ENCODE assay signal across 25 cellular contexts in genomic region chr1:145887631-145888030, GRCh38. TPM values are rescaled to one million over a fixed set of nuclear protein-coding genes. Genes with fewer than 3 reads are reported as not detected.
A peak's percentile ranks its signal among the peaks of the same experiment; 100 is the strongest.
DNase-seq lines count a peak whose midpoint lies in the region; ATAC-seq, FAIRE-seq and TF ChIP-seq lines count a peak whose summit lies in the region.
"Had no signal": no experiment of that assay in that cellular context is flagged by ENCODE, and none has a peak within 500 bp of the region (broad histone marks: within the 10 kb centered on the region; RNA-seq: fewer than 3 reads in every experiment).

No MANE protein-coding gene starts in this region.

- CTCF ChIA-PET in HepG2 (lab: Yijun Ruan, JAX; ENCODE audit: low intra/inter-chr PET ratio, low total read pairs), result no interaction called here
- CTCF ChIA-PET in T-cell (lab: Charles Lee), result interaction anchor here in 1 of 2 donors (0.7 kb wide), 1 partner anchor 104 kb away, joined by 3 read pairs; no protein-coding TSS in a partner anchor

- TF ChIP-seq CTCF in HepG2 (CRISPR knock-in tag; IDR thresholded peaks at IDR 0.05), result no peak
- no peak for TF ChIP-seq CTCF in right lobe of liver (IDR thresholded peaks at IDR 0.05)
- TF ChIP-seq CTCF in type B pancreatic cell (conservative IDR thresholded peaks at IDR 0.05), result no peak
- no peak for TF ChIP-seq CTCF in right atrium auricular region (IDR thresholded peaks at IDR 0.05)

- peak overlapping the region in 2 of 3 donors; percentile 17 to 73 for H3K4me3 Mint-ChIP-seq in T-cell
- peak overlapping the region; percentile 40 for H3K4me3 Mint-ChIP-seq in type B pancreatic cell
- H3K4me3 Mint-ChIP-seq in effector memory CD8-positive, alpha-beta T cell, result peak overlapping the region in 1 of 2 donors; percentile 33

- POLR2A ChIA-PET in HepG2 (lab: Yijun Ruan, JAX), result interaction anchor here (1.3 to 3.8 kb wide), 3 partner anchors 28 to 42 kb away, joined by 3 to 14 read pairs (median 7); partner anchors contain the start of genes NUDT17, PIAS3 and RBM8A
- POLR2A ChIA-PET in T-cell (lab: Charles Lee), result no interaction called here

- peaks cover 12 to 20% (median 16%) of the 10 kb centered on the region in 3 donors for H3K4me1 Mint-ChIP-seq in T-cell
- peaks cover 19% of the 10 kb centered on the region for H3K4me1 Mint-ChIP-seq in type B pancreatic cell (ENCODE audit: unreplicated experiment)
- peaks cover 11 to 16% of the 10 kb centered on the region in 2 donors for H3K4me1 Mint-ChIP-seq in effector memory CD8-positive, alpha-beta T cell (ENCODE audit: low read depth in 2 of 2)

- in situ Hi-C loops in HepG2 (cut with HindIII; ENCODE audit: extremely low pct_ligation_motif_present, low pct_unique_long_range_greater_than_20kb), result loop anchor here (5.0 to 10.0 kb wide), 2 partner anchors 40 to 117 kb away; partner anchors contain the start of gene RBM8A

- H4K20me1 ChIP-seq in HepG2 (ENCODE audit: insufficient read depth, low read length), result no peaks in the 10 kb centered on the region

- TF ChIP-seq EP300 in HepG2 (IDR thresholded peaks at IDR 0.05; ENCODE audit: low read depth in 2 of 2, low read length in 2 of 2), result no peak
- no peak for TF ChIP-seq EP300 in HepG2 (CRISPR knock-in tag; IDR thresholded peaks at IDR 0.05; ENCODE audit: borderline replicate concordance)

- no peak for TF ChIP-seq RAD21 in HepG2 (CRISPR knock-in tag; IDR thresholded peaks at IDR 0.05)

- H3K9me3 ChIP-seq in HepG2 (ENCODE audit: low read length) (no peaks in the 10 kb centered on the region), right lobe of liver (no peaks in the 10 kb centered on the region), right atrium auricular region (no peaks in the 10 kb centered on the region)
- H3K9me3 ChIP-seq: BLaER1 treated with 17β-estradiol and CSF1 and Interleukin-3, amounts not matched to agents 10 nM and 100 nM; psoas muscle had no signal

- peak overlapping the region; percentile 73 for H3K4me2 ChIP-seq in HepG2 (ENCODE audit: low read depth, low read length)
- H3K4me2 ChIP-seq: BLaER1 treated with 17β-estradiol and CSF1 and Interleukin-3, amounts not matched to agents 10 nM and 100 nM had no signal

- intact Hi-C loops in HepG2 (cut with micrococcal nuclease; ENCODE audit: unreplicated experiment), result no loop called here
- intact Hi-C loops in right lobe of liver (cut with DNase I), result no loop called here

- H3K9me3 Mint-ChIP-seq in T-cell (no peaks in the 10 kb centered on the region), type B pancreatic cell (no peaks in the 10 kb centered on the region)
- H3K9me3 Mint-ChIP-seq in effector memory CD8-positive, alpha-beta T cell, result no peaks in the 10 kb centered on the region
- H3K9me3 Mint-ChIP-seq: activated CD4-positive, alpha-beta memory T cell treated with anti-CD3 and anti-CD28 coated beads for 36 hours; IgD-negative memory B cell had no signal

- peak overlapping the region; percentile 3 for H2AFZ ChIP-seq in HepG2 (ENCODE audit: low read length)

- H3K36me3 ChIP-seq in HepG2 (replicated peaks in 1 of 2; ENCODE audit: control insufficient read depth in 1 of 2, insufficient read depth in 2 of 2, low read length in 2 of 2) (no peaks in the 10 kb centered on the region), right lobe of liver (no peaks in the 10 kb centered on the region), right atrium auricular region (no peaks in the 10 kb centered on the region)
- H3K36me3 ChIP-seq: BLaER1 treated with 17β-estradiol and CSF1 and Interleukin-3, amounts not matched to agents 10 nM and 100 nM had no signal

- H3K27me3 ChIP-seq in HepG2 (ENCODE audit: control insufficient read depth in 1 of 2, insufficient read depth in 2 of 2, low read length in 2 of 2) (peaks cover 2 to 25% of the 10 kb centered on the region in 2 experiments), right lobe of liver (no peaks in the 10 kb centered on the region), right atrium auricular region (no peaks in the 10 kb centered on the region)

- ATAC-seq in HepG2 (no peak), right lobe of liver (no peak), T-cell (replicated peaks in 1 of 4) (no peak)
- ATAC-seq in effector memory CD8-positive, alpha-beta T cell (replicated peaks), result no peak
- ATAC-seq: psoas muscle, T-helper 17 cell had no signal

- H3K9ac ChIP-seq in HepG2 (ENCODE audit: insufficient read depth, low read depth, low read length), result 0 out of 2 replicates have a peak overlapping the region, but pooled peaks have one; percentile 1
- H3K9ac ChIP-seq: BLaER1 treated with 17β-estradiol and CSF1 and Interleukin-3, amounts not matched to agents 10 nM and 100 nM had no signal

- H3K27ac ChIP-seq in HepG2 (ENCODE audit: extremely low read length, insufficient read depth, low read length), result no peak overlapping the region
- no peak overlapping the region for H3K27ac ChIP-seq in right lobe of liver
- H3K27ac ChIP-seq in right atrium auricular region, result no peak overlapping the region
- H3K27ac ChIP-seq: BLaER1 treated with 17β-estradiol and CSF1 and Interleukin-3, amounts not matched to agents 10 nM and 100 nM; VCaP had no signal

- no peaks in the 10 kb centered on the region for H3K36me3 Mint-ChIP-seq in T-cell
- no peaks in the 10 kb centered on the region for H3K36me3 Mint-ChIP-seq in type B pancreatic cell
- no peaks in the 10 kb centered on the region for H3K36me3 Mint-ChIP-seq in effector memory CD8-positive, alpha-beta T cell (ENCODE audit: insufficient read depth)
- H3K36me3 Mint-ChIP-seq: activated CD4-positive, alpha-beta memory T cell treated with anti-CD3 and anti-CD28 coated beads for 36 hours; IgD-negative memory B cell had no signal

- H3K4me3 ChIP-seq in HepG2 (replicated peaks in 1 of 3; ENCODE audit: insufficient read depth in 1 of 3, low read depth in 2 of 3, low read length in 3 of 3), result peak overlapping the region in 1 of 3 experiments; percentile 27; a peak in 1 of 6 replicates
- no peak overlapping the region for H3K4me3 ChIP-seq in right lobe of liver
- H3K4me3 ChIP-seq in right atrium auricular region, result no peak overlapping the region
- H3K4me3 ChIP-seq: BLaER1 treated with 17β-estradiol and CSF1 and Interleukin-3, amounts not matched to agents 10 nM and 100 nM; coronary artery had no signal

- no peak overlapping the region for H3K27ac Mint-ChIP-seq in T-cell
- H3K27ac Mint-ChIP-seq in type B pancreatic cell, result no peak overlapping the region
- H3K27ac Mint-ChIP-seq in effector memory CD8-positive, alpha-beta T cell, result no peak overlapping the region
- H3K27ac Mint-ChIP-seq: activated CD4-positive, alpha-beta memory T cell treated with anti-CD3 and anti-CD28 coated beads for 36 hours; IgD-negative memory B cell; T-helper 17 cell had no signal

- peak; percentile 18 for FAIRE-seq in HepG2 (lab: Jason Lieb, UNC)
- FAIRE-seq: GM12892, islet of Langerhans had no signal

- no TSS peak for BruUV-seq in HepG2 (replicated peaks; lab: Mats Ljungman, UMichigan)

- DNase-seq in HepG2 (ENCODE audit: low spot score) (peak; percentile 62), right lobe of liver (no peak), T-cell (no peak), kidney glomerular epithelial cell (lab: John Stamatoyannopoulos, UW) (peak; percentile 87), type B pancreatic cell (ENCODE audit: extremely low spot score, unreplicated experiment) (no peak), right atrium auricular region (ENCODE audit: low spot score) (no peak)
- DNase-seq in effector memory CD8-positive, alpha-beta T cell, result no peak
- no peak for DNase-seq in activated CD4-positive, CD25-positive, alpha-beta regulatory T cell (lab: John Stamatoyannopoulos, UW)
- DNase-seq: activated CD4-positive, alpha-beta memory T cell treated with anti-CD3 and anti-CD28 coated beads for 36 hours; activated naive CD4-positive, alpha-beta T cell treated with Interleukin-2 at 50 U/mL for 16 hours; activated T-cell treated with anti-CD3 and anti-CD28 coated beads, Interleukin-2, amount 50 U/mL, for 1 hour; NCI-H2029; psoas muscle; SIG-M5; stimulated activated CD8-positive, alpha-beta memory T cell treated with anti-CD3 and anti-CD28 coated beads, Interleukin-4, amount 100 ng/mL, for 48 hours; T-helper 17 cell had no signal

- H3K4me1 ChIP-seq in HepG2 (ENCODE audit: insufficient read depth, low read length) (peaks cover 60% of the 10 kb centered on the region), right lobe of liver (peaks cover 0 to 15% (median 3%) of the 10 kb centered on the region in 4 donors), right atrium auricular region (peaks cover 0 to 34% of the 10 kb centered on the region in 2 donors)

- TF ChIP-seq POLR2A in HepG2 (IDR thresholded peaks at IDR 0.05; ENCODE audit: insufficient read depth in 1 of 2, low read depth in 2 of 2, low read length in 2 of 2) (no peak), right lobe of liver (IDR thresholded peaks at IDR 0.05) (no peak)

- no peaks in the 10 kb centered on the region for H3K79me2 ChIP-seq in HepG2 (ENCODE audit: insufficient read depth, low read length)

- 8% methylated on average over 5 of the region's 5 CpGs for WGBS in HepG2 (ENCODE audit: low lambda C conversion rate)
- 59% methylated on average over 5 of the region's 5 CpGs for WGBS in right lobe of liver (ENCODE audit: insufficient coverage, low coverage, low lambda C conversion rate, missing lambda C conversion rate)

- peaks cover 17 to 20% of the 10 kb centered on the region in 2 donors for H3K27me3 Mint-ChIP-seq in T-cell
- H3K27me3 Mint-ChIP-seq in type B pancreatic cell, result peaks cover 38% of the 10 kb centered on the region
- H3K27me3 Mint-ChIP-seq in effector memory CD8-positive, alpha-beta T cell, result peaks cover 13 to 30% of the 10 kb centered on the region in 2 donors

RNA-seq across cellular contexts. Expression of gene ANKRD35, which starts 2.0 kb away (rescaled TPM):
- total RNA-seq in HepG2 (2016; rRNA removed; fragmentation: Illumina TruSeq; extraction: Trizol) (0.02 TPM in 1 of 2 replicates, not detected in the other), right lobe of liver (1 to 10 TPM; 1.1 to 2.5 (median 1.6) TPM), T-cell (under 1 TPM in 1 of 5 donors, not detected in 4; 0.09 TPM), type B pancreatic cell (ENCODE audit: low replicate concordance) (0.12 and 0.56 TPM in 2 replicates), right atrium auricular region (1 to 10 TPM; 1.8 to 2.4 TPM)
- not detected in 2 replicates for total RNA-seq in HepG2 (2016; cell fraction: cytosol; rRNA removed; fragmentation: Illumina TruSeq; extraction: Trizol; ENCODE audit: low read depth)
- not detected in 2 replicates for total RNA-seq in HepG2 (2016; cell fraction: insoluble cytoplasmic fraction; rRNA removed; fragmentation: Illumina TruSeq; extraction: Trizol)
- total RNA-seq in HepG2 (2016; cell fraction: membrane; rRNA removed; fragmentation: Illumina TruSeq; extraction: Trizol), result not detected in 2 replicates
- not detected in 2 replicates for total RNA-seq in HepG2 (2016; cell fraction: nucleus; rRNA removed; fragmentation: Illumina TruSeq; extraction: Trizol)
- not detected in 2 replicates for polyA plus RNA-seq in HepG2 (2011; rRNA removed)
- 0.01 TPM in 2 replicates for polyA plus RNA-seq in HepG2 (2011; cell fraction: cytosol; rRNA removed)
- polyA plus RNA-seq in HepG2 (2011; cell fraction: nucleus; rRNA removed), result not detected in 2 replicates
- not detected in 2 replicates for polyA plus RNA-seq in HepG2 (2012)
- not detected in 2 replicates for polyA plus RNA-seq in HepG2 (2016; cell fraction: cytosol; fragmentation: Illumina TruSeq; extraction: Trizol; ENCODE audit: low read depth)
- not detected in 2 replicates for polyA plus RNA-seq in HepG2 (2016; cell fraction: insoluble cytoplasmic fraction; fragmentation: Illumina TruSeq; extraction: Trizol; ENCODE audit: low read depth)
- polyA plus RNA-seq in HepG2 (2016; cell fraction: membrane; fragmentation: Illumina TruSeq; extraction: Trizol; ENCODE audit: low read depth), result not detected in 2 replicates
- polyA plus RNA-seq in HepG2 (2016; cell fraction: nucleus; fragmentation: Illumina TruSeq; extraction: Trizol; ENCODE audit: insufficient read depth, low read depth), result not detected in 2 replicates
- polyA minus RNA-seq in HepG2 (2011; rRNA and poly(A)+ RNA removed; ENCODE audit: low replicate concordance), result 0.10 TPM in 1 of 2 replicates, not detected in the other
- not detected in 2 replicates for polyA minus RNA-seq in HepG2 (2011; cell fraction: cytosol; rRNA and poly(A)+ RNA removed)
- polyA minus RNA-seq in HepG2 (2011; cell fraction: nucleus; rRNA and poly(A)+ RNA removed), result 0.13 TPM in 1 of 2 replicates, not detected in the other
- total RNA-seq: A673, NCI-H460, T-helper 17 cell had no signal
- polyA plus RNA-seq: IgD-negative memory B cell, neural cell had no signal

RNA-seq across cellular contexts. Expression of gene ITGA10, which starts 22.2 kb away (rescaled TPM):
- total RNA-seq in HepG2 (2016; rRNA removed; fragmentation: Illumina TruSeq; extraction: Trizol) (0.53 and 0.89 TPM in 2 replicates), right lobe of liver (1 to 10 TPM in 3 of 6 experiments, under 1 TPM in 3; 0.50 to 2.3 (median 0.85) TPM), T-cell (1 to 10 TPM; 1.7 to 5.1 (median 2.4) TPM), type B pancreatic cell (ENCODE audit: low replicate concordance) (0.81 and 2.7 TPM in 2 replicates), right atrium auricular region (10 to 100 TPM in 1 of 2 donors, 1 to 10 TPM in 1; 5.4 to 21.6 TPM)
- 0.09 and 0.20 TPM in 2 replicates for total RNA-seq in HepG2 (2016; cell fraction: cytosol; rRNA removed; fragmentation: Illumina TruSeq; extraction: Trizol; ENCODE audit: low read depth)
- total RNA-seq in HepG2 (2016; cell fraction: insoluble cytoplasmic fraction; rRNA removed; fragmentation: Illumina TruSeq; extraction: Trizol), result 0.54 and 0.95 TPM in 2 replicates
- total RNA-seq in HepG2 (2016; cell fraction: membrane; rRNA removed; fragmentation: Illumina TruSeq; extraction: Trizol), result 0.31 and 0.46 TPM in 2 replicates
- total RNA-seq in HepG2 (2016; cell fraction: nucleus; rRNA removed; fragmentation: Illumina TruSeq; extraction: Trizol), result 1.3 and 1.4 TPM in 2 replicates
- polyA plus RNA-seq in HepG2 (2011; rRNA removed), result 1.6 and 1.8 TPM in 2 replicates
- 0.79 and 0.83 TPM in 2 replicates for polyA plus RNA-seq in HepG2 (2011; cell fraction: cytosol; rRNA removed)
- polyA plus RNA-seq in HepG2 (2011; cell fraction: nucleus; rRNA removed), result 5.0 and 7.8 TPM in 2 replicates
- polyA plus RNA-seq in HepG2 (2012), result 0.55 and 0.64 TPM in 2 replicates
- 0.08 and 0.12 TPM in 2 replicates for polyA plus RNA-seq in HepG2 (2016; cell fraction: cytosol; fragmentation: Illumina TruSeq; extraction: Trizol; ENCODE audit: low read depth)
- 0.30 and 0.47 TPM in 2 replicates for polyA plus RNA-seq in HepG2 (2016; cell fraction: insoluble cytoplasmic fraction; fragmentation: Illumina TruSeq; extraction: Trizol; ENCODE audit: low read depth)
- 0.21 and 0.23 TPM in 2 replicates for polyA plus RNA-seq in HepG2 (2016; cell fraction: membrane; fragmentation: Illumina TruSeq; extraction: Trizol; ENCODE audit: low read depth)
- 3.6 and 4.6 TPM in 2 replicates for polyA plus RNA-seq in HepG2 (2016; cell fraction: nucleus; fragmentation: Illumina TruSeq; extraction: Trizol; ENCODE audit: insufficient read depth, low read depth)
- polyA minus RNA-seq in HepG2 (2011; rRNA and poly(A)+ RNA removed; ENCODE audit: low replicate concordance), result 0.35 and 1.5 TPM in 2 replicates
- 0.69 and 0.70 TPM in 2 replicates for polyA minus RNA-seq in HepG2 (2011; cell fraction: cytosol; rRNA and poly(A)+ RNA removed)
- polyA minus RNA-seq in HepG2 (2011; cell fraction: nucleus; rRNA and poly(A)+ RNA removed), result 1.8 and 2.6 TPM in 2 replicates
- polyA plus RNA-seq: IgD-negative memory B cell had no signal

RNA-seq across cellular contexts. Expression of gene PIAS3, which starts 28.8 kb away (rescaled TPM):
- total RNA-seq in HepG2 (2016; rRNA removed; fragmentation: Illumina TruSeq; extraction: Trizol), result 3.7 and 4.6 TPM in 2 replicates
- 0.91 and 1.5 TPM in 2 replicates for total RNA-seq in HepG2 (2016; cell fraction: cytosol; rRNA removed; fragmentation: Illumina TruSeq; extraction: Trizol; ENCODE audit: low read depth)
- 4.0 and 4.2 TPM in 2 replicates for total RNA-seq in HepG2 (2016; cell fraction: insoluble cytoplasmic fraction; rRNA removed; fragmentation: Illumina TruSeq; extraction: Trizol)
- total RNA-seq in HepG2 (2016; cell fraction: membrane; rRNA removed; fragmentation: Illumina TruSeq; extraction: Trizol), result 2.8 and 3.2 TPM in 2 replicates
- 4.7 TPM in 2 replicates for total RNA-seq in HepG2 (2016; cell fraction: nucleus; rRNA removed; fragmentation: Illumina TruSeq; extraction: Trizol)
- polyA plus RNA-seq in HepG2 (2011; rRNA removed), result 8.0 and 9.7 TPM in 2 replicates
- 5.0 and 5.5 TPM in 2 replicates for polyA plus RNA-seq in HepG2 (2011; cell fraction: cytosol; rRNA removed)
- 26.5 and 26.8 TPM in 2 replicates for polyA plus RNA-seq in HepG2 (2011; cell fraction: nucleus; rRNA removed)
- 5.8 and 6.8 TPM in 2 replicates for polyA plus RNA-seq in HepG2 (2012)
- polyA plus RNA-seq in HepG2 (2016; cell fraction: cytosol; fragmentation: Illumina TruSeq; extraction: Trizol; ENCODE audit: low read depth), result 1.2 and 1.3 TPM in 2 replicates
- polyA plus RNA-seq in HepG2 (2016; cell fraction: insoluble cytoplasmic fraction; fragmentation: Illumina TruSeq; extraction: Trizol; ENCODE audit: low read depth), result 6.6 and 7.8 TPM in 2 replicates
- polyA plus RNA-seq in HepG2 (2016; cell fraction: membrane; fragmentation: Illumina TruSeq; extraction: Trizol; ENCODE audit: low read depth), result 4.0 and 4.3 TPM in 2 replicates
- polyA plus RNA-seq in HepG2 (2016; cell fraction: nucleus; fragmentation: Illumina TruSeq; extraction: Trizol; ENCODE audit: insufficient read depth, low read depth), result 15.4 and 16.3 TPM in 2 replicates
- polyA minus RNA-seq in HepG2 (2011; rRNA and poly(A)+ RNA removed; ENCODE audit: low replicate concordance), result 8.5 and 12.9 TPM in 2 replicates
- 3.7 and 4.6 TPM in 2 replicates for polyA minus RNA-seq in HepG2 (2011; cell fraction: cytosol; rRNA and poly(A)+ RNA removed)
- polyA minus RNA-seq in HepG2 (2011; cell fraction: nucleus; rRNA and poly(A)+ RNA removed), result 9.3 and 10.7 TPM in 2 replicates
- total RNA-seq in right lobe of liver, result 1 to 10 TPM; 5.5 to 8.9 (median 6.7) TPM
- total RNA-seq in T-cell, result 10 to 100 TPM; 22.1 to 28.3 (median 26.8) TPM
- 18.4 and 40.0 TPM in 2 replicates for total RNA-seq in type B pancreatic cell (ENCODE audit: low replicate concordance)
- 10 to 100 TPM; 11.4 to 18.0 TPM for total RNA-seq in right atrium auricular region

RNA-seq across cellular contexts. Expression of gene PEX11B, which starts 30.9 kb away (rescaled TPM):
- total RNA-seq in HepG2 (2016; rRNA removed; fragmentation: Illumina TruSeq; extraction: Trizol) (21.6 and 26.2 TPM in 2 replicates), right lobe of liver (10 to 100 TPM; 12.3 to 23.0 (median 15.2) TPM), T-cell (10 to 100 TPM; 18.8 to 36.3 (median 34.4) TPM), type B pancreatic cell (ENCODE audit: low replicate concordance) (31.2 and 32.2 TPM in 2 replicates), right atrium auricular region (10 to 100 TPM; 20.1 to 21.2 TPM)
- 6.1 and 8.7 TPM in 2 replicates for total RNA-seq in HepG2 (2016; cell fraction: cytosol; rRNA removed; fragmentation: Illumina TruSeq; extraction: Trizol; ENCODE audit: low read depth)
- 21.5 and 30.1 TPM in 2 replicates for total RNA-seq in HepG2 (2016; cell fraction: insoluble cytoplasmic fraction; rRNA removed; fragmentation: Illumina TruSeq; extraction: Trizol)
- total RNA-seq in HepG2 (2016; cell fraction: membrane; rRNA removed; fragmentation: Illumina TruSeq; extraction: Trizol), result 12.7 and 13.4 TPM in 2 replicates
- 9.3 and 11.7 TPM in 2 replicates for total RNA-seq in HepG2 (2016; cell fraction: nucleus; rRNA removed; fragmentation: Illumina TruSeq; extraction: Trizol)
- polyA plus RNA-seq in HepG2 (2011; rRNA removed), result 38.8 and 48.4 TPM in 2 replicates
- 24.9 and 30.2 TPM in 2 replicates for polyA plus RNA-seq in HepG2 (2011; cell fraction: cytosol; rRNA removed)
- 11.0 and 14.0 TPM in 2 replicates for polyA plus RNA-seq in HepG2 (2011; cell fraction: nucleus; rRNA removed)
- 14.3 and 21.4 TPM in 2 replicates for polyA plus RNA-seq in HepG2 (2012)
- 4.2 and 4.4 TPM in 2 replicates for polyA plus RNA-seq in HepG2 (2016; cell fraction: cytosol; fragmentation: Illumina TruSeq; extraction: Trizol; ENCODE audit: low read depth)
- polyA plus RNA-seq in HepG2 (2016; cell fraction: insoluble cytoplasmic fraction; fragmentation: Illumina TruSeq; extraction: Trizol; ENCODE audit: low read depth), result 34.6 and 35.2 TPM in 2 replicates
- polyA plus RNA-seq in HepG2 (2016; cell fraction: membrane; fragmentation: Illumina TruSeq; extraction: Trizol; ENCODE audit: low read depth), result 8.1 and 9.5 TPM in 2 replicates
- 17.7 and 21.1 TPM in 2 replicates for polyA plus RNA-seq in HepG2 (2016; cell fraction: nucleus; fragmentation: Illumina TruSeq; extraction: Trizol; ENCODE audit: insufficient read depth, low read depth)
- 29.8 and 36.3 TPM in 2 replicates for polyA minus RNA-seq in HepG2 (2011; rRNA and poly(A)+ RNA removed; ENCODE audit: low replicate concordance)
- polyA minus RNA-seq in HepG2 (2011; cell fraction: cytosol; rRNA and poly(A)+ RNA removed), result 9.1 and 13.4 TPM in 2 replicates
- 6.4 and 7.0 TPM in 2 replicates for polyA minus RNA-seq in HepG2 (2011; cell fraction: nucleus; rRNA and poly(A)+ RNA removed)

RNA-seq across cellular contexts. Expression of gene RBM8A, which starts 39.7 kb away (rescaled TPM):
- total RNA-seq in HepG2 (2016; rRNA removed; fragmentation: Illumina TruSeq; extraction: Trizol) (162 and 224 TPM in 2 replicates), right lobe of liver (10 to 100 TPM; 41.1 to 68.4 (median 56.3) TPM), T-cell (100 to 1,000 TPM; 124 to 153 (median 130) TPM), type B pancreatic cell (ENCODE audit: low replicate concordance) (118 and 160 TPM in 2 replicates), right atrium auricular region (10 to 100 TPM; 75.2 to 91.1 TPM)
- 15.8 and 21.1 TPM in 2 replicates for total RNA-seq in HepG2 (2016; cell fraction: cytosol; rRNA removed; fragmentation: Illumina TruSeq; extraction: Trizol; ENCODE audit: low read depth)
- 164 and 238 TPM in 2 replicates for total RNA-seq in HepG2 (2016; cell fraction: insoluble cytoplasmic fraction; rRNA removed; fragmentation: Illumina TruSeq; extraction: Trizol)
- total RNA-seq in HepG2 (2016; cell fraction: membrane; rRNA removed; fragmentation: Illumina TruSeq; extraction: Trizol), result 32.6 and 36.1 TPM in 2 replicates
- total RNA-seq in HepG2 (2016; cell fraction: nucleus; rRNA removed; fragmentation: Illumina TruSeq; extraction: Trizol), result 58.0 and 59.0 TPM in 2 replicates
- 75.2 and 106 TPM in 2 replicates for polyA plus RNA-seq in HepG2 (2011; rRNA removed)
- 81.5 and 102 TPM in 2 replicates for polyA plus RNA-seq in HepG2 (2011; cell fraction: cytosol; rRNA removed)
- 25.3 and 38.5 TPM in 2 replicates for polyA plus RNA-seq in HepG2 (2011; cell fraction: nucleus; rRNA removed)
- polyA plus RNA-seq in HepG2 (2012), result 87.0 and 96.0 TPM in 2 replicates
- polyA plus RNA-seq in HepG2 (2016; cell fraction: cytosol; fragmentation: Illumina TruSeq; extraction: Trizol; ENCODE audit: low read depth), result 14.2 and 15.2 TPM in 2 replicates
- polyA plus RNA-seq in HepG2 (2016; cell fraction: insoluble cytoplasmic fraction; fragmentation: Illumina TruSeq; extraction: Trizol; ENCODE audit: low read depth), result 218 and 247 TPM in 2 replicates
- polyA plus RNA-seq in HepG2 (2016; cell fraction: membrane; fragmentation: Illumina TruSeq; extraction: Trizol; ENCODE audit: low read depth), result 28.1 and 28.8 TPM in 2 replicates
- 89.2 and 112 TPM in 2 replicates for polyA plus RNA-seq in HepG2 (2016; cell fraction: nucleus; fragmentation: Illumina TruSeq; extraction: Trizol; ENCODE audit: insufficient read depth, low read depth)
- 14.9 and 35.6 TPM in 2 replicates for polyA minus RNA-seq in HepG2 (2011; rRNA and poly(A)+ RNA removed; ENCODE audit: low replicate concordance)
- polyA minus RNA-seq in HepG2 (2011; cell fraction: cytosol; rRNA and poly(A)+ RNA removed), result 26.3 and 33.8 TPM in 2 replicates
- polyA minus RNA-seq in HepG2 (2011; cell fraction: nucleus; rRNA and poly(A)+ RNA removed), result 20.2 and 28.7 TPM in 2 replicates

Comparison
In these comparisons a context has a peak if more than half of its experiments do, and no peak if none do; other contexts are left out.
1. DNase-seq: peak in HepG2 (single experiment) and kidney glomerular epithelial cell (single experiment); none in right lobe of liver (0 of 3), T-cell (0 of 34), type B pancreatic cell (single experiment), effector memory CD8-positive, alpha-beta T cell (0 of 3), right atrium auricular region (single experiment) and activated CD4-positive, CD25-positive, alpha-beta regulatory T cell (0 of 4).